In the genomic region with DNA sequence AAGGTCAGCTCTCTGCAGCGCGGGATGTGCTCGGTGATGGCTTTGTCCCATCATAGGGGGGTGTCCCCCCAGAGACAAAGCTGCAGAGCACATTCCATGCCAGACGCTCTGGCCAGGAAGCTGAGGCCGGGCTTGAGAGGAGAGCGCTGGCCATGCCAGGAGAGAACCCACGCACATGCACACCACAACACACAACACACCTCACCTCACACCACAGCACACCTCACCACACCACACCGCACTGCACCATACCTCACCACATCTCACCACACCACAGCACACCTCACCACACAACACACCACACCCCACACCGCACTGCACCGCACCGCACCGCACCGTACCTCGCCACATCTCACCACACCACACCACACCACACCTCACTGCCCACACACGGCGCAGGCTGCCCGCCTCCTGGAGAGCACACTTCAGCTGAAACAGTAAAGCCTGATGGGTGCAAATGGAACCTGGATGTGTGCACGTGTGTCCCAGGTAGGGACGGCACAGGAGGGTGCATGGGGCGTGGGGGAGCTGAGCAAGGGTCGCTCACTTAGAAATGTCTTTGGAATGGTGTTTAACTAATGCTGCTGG, we compare ENCODE assay signal across 26 cellular contexts. TPM values are rescaled to one million over a fixed set of nuclear protein-coding genes. Genes with fewer than 3 reads are reported as not detected.
DNase-seq lines count a peak whose midpoint lies in the region; ATAC-seq and TF ChIP-seq lines count a peak whose summit lies in the region.
"Had no signal": no experiment of that assay in that cellular context is flagged by ENCODE, and none has a peak within 500 bp of the region (broad histone marks: within the 10 kb centered on the region; RNA-seq: fewer than 3 reads in every experiment).

No MANE protein-coding gene starts in this region.

- H2AK5ac ChIP-seq in H9 (ENCODE audit: insufficient read length, low read length) (no peak overlapping the region), neuronal stem cell (ENCODE audit: low read depth, low read length) (no peak overlapping the region)

- no peak overlapping the region for H3K9ac ChIP-seq in H9 (ENCODE audit: extremely low read depth, insufficient read length, low read length)
- peak overlapping the region; percentile 86 for H3K9ac ChIP-seq in neuronal stem cell (ENCODE audit: low read depth, low read length, poor library complexity)
- H3K9ac ChIP-seq: SK-N-SH had no signal

- TF ChIP-seq CTCF in CD14-positive monocyte (IDR thresholded peaks at IDR 0.05) (no peak), H9 (conservative IDR thresholded peaks at IDR 0.05) (no peak), coronary artery (IDR thresholded peaks at IDR 0.05) (no peak)

- no peak overlapping the region for H3K4me3 Mint-ChIP-seq in CD14-positive monocyte
- peak overlapping the region in 1 of 2 experiments; percentile 15; a peak in 1 of 5 replicates for H3K4me3 Mint-ChIP-seq in H9
- H3K4me3 Mint-ChIP-seq: activated CD4-positive, alpha-beta T cell treated with anti-CD3 and anti-CD28 coated beads for 36 hours; activated CD8-positive, alpha-beta T cell treated with anti-CD3 and anti-CD28 coated beads, Interleukin-2, amount 10 ng/mL, durations not matched to agents 7 days and 5 days; T-helper 1 cell treated with Interleukin-12 subunit alpha and Interleukin-12 subunit beta and Interleukin-4 antibody, amounts not matched to agents 30 μg/mL and 1 μg/mL, for 36 hours had no signal

- H4K91ac ChIP-seq in H9 (ENCODE audit: insufficient read length, low read depth, low read length) (no peak overlapping the region), neuronal stem cell (ENCODE audit: low read depth, low read length, poor library complexity) (no peak overlapping the region)

- H3K18ac ChIP-seq in H9 (ENCODE audit: insufficient read length, low read depth, low read length) (no peak overlapping the region), neuronal stem cell (ENCODE audit: low read length) (no peak overlapping the region)

- DNase-seq in CD14-positive monocyte (ENCODE audit: low spot score), result no peak
- no peak for DNase-seq in H9
- peak; percentile 66 for DNase-seq in coronary artery (ENCODE audit: low spot score)
- no peak for DNase-seq in neuronal stem cell (ENCODE audit: low spot score)
- DNase-seq in kidney tubule cell (ENCODE audit: low spot score), result no peak
- DNase-seq in superior temporal gyrus (ENCODE audit: extremely low spot score), result no peak
- no peak for DNase-seq in NCI-H774 (lab: John Stamatoyannopoulos, UW)
- DNase-seq: activated CD4-positive, alpha-beta T cell treated with anti-CD3 and anti-CD28 coated beads for 36 hours; activated CD8-positive, alpha-beta T cell treated with anti-CD3 and anti-CD28 coated beads, Interleukin-2, amount 10 ng/mL, durations not matched to agents 7 days and 5 days; activated T-cell treated with anti-CD3 and anti-CD28 coated beads for 4 hours; cerebellar nuclear complex; DMS79; GF-D8; KG1; MM.1S; NCI-H1417 treated with DMSO at 0.1 percent for 48 hours; NCI-H345; stimulated activated CD4-positive, alpha-beta T cell treated with anti-CD3 and anti-CD28 coated beads, Interleukin-1b, Interleukin-23, amount 100 ng/mL, for 48 hours had no signal

- peaks cover 0 to 2% (median 0%) of the 10 kb centered on the region in 3 donors for H3K27me3 Mint-ChIP-seq in CD14-positive monocyte (ENCODE audit: low read depth in 3 of 3)
- H3K27me3 Mint-ChIP-seq in H9 (ENCODE audit: low read depth), result peaks cover 1% of the 10 kb centered on the region; the same call in 1 of the 2 replicates
- H3K27me3 Mint-ChIP-seq: activated CD4-positive, alpha-beta T cell treated with anti-CD3 and anti-CD28 coated beads for 36 hours had no signal

- no peaks in the 10 kb centered on the region for H4K20me1 ChIP-seq in H9 (ENCODE audit: control insufficient read depth, insufficient read depth, insufficient read length)

- H2BK5ac ChIP-seq in H9 (ENCODE audit: insufficient read length, low read length) (no peak overlapping the region), neuronal stem cell (ENCODE audit: low read length) (no peak overlapping the region)

- no peaks in the 10 kb centered on the region for H3K27me3 ChIP-seq in H9 (ENCODE audit: insufficient read depth, low read length)
- no peaks in the 10 kb centered on the region for H3K27me3 ChIP-seq in neuronal stem cell (ENCODE audit: control insufficient read depth in 3 of 3, insufficient read depth in 3 of 3, low read depth in 1 of 3, low read length in 3 of 3)
- H3K27me3 ChIP-seq: BLaER1 treated with 17β-estradiol and CSF1 and Interleukin-3, amounts not matched to agents 10 nM and 100 nM; suprapubic skin had no signal

- intact Hi-C loops in CD14-positive monocyte (cut with micrococcal nuclease), result no loop called here

- H3K4me2 ChIP-seq in H9 (ENCODE audit: insufficient read depth, insufficient read length, low read length) (no peak overlapping the region), neuronal stem cell (ENCODE audit: insufficient read depth, low read length, poor library complexity, severe bottlenecking) (no peak overlapping the region)
- H3K4me2 ChIP-seq: SK-N-SH had no signal

- no peak overlapping the region for H2AFZ ChIP-seq in H9 (ENCODE audit: low read length)
- no peak overlapping the region for H2AFZ ChIP-seq in neuronal stem cell (ENCODE audit: low read length)

- H3K23ac ChIP-seq in H9 (ENCODE audit: insufficient read length, low read depth, low read length), result no peak overlapping the region
- peak overlapping the region; percentile 89 for H3K23ac ChIP-seq in neuronal stem cell (ENCODE audit: low read depth, low read length, poor library complexity)

- H2BK20ac ChIP-seq in H9 (ENCODE audit: low read depth, low read length, poor library complexity, severe bottlenecking), result no peak overlapping the region

- no peaks in the 10 kb centered on the region for H3K79me1 ChIP-seq in H9 (ENCODE audit: insufficient read depth, low read depth, low read length, poor library complexity, severe bottlenecking)
- peaks cover 3% of the 10 kb centered on the region for H3K79me1 ChIP-seq in neuronal stem cell (ENCODE audit: low read depth, low read length)

- peaks cover 17 to 32% of the 10 kb centered on the region in 2 donors for H3K36me3 ChIP-seq in neuronal stem cell (replicated peaks in 1 of 2; ENCODE audit: control insufficient read depth in 2 of 2, insufficient read depth in 2 of 2, low read length in 2 of 2)
- H3K36me3 ChIP-seq: prostate gland had no signal

- H3K27ac ChIP-seq in H9 (ENCODE audit: insufficient read length, low read depth, low read length) (no peak overlapping the region), coronary artery (no peak overlapping the region), neuronal stem cell (replicated peaks; ENCODE audit: low read length) (no peak overlapping the region)

- H3K9me3 ChIP-seq in H9 (ENCODE audit: control insufficient read depth, low read depth, low read length) (no peaks in the 10 kb centered on the region), neuronal stem cell (replicated peaks in 1 of 2; ENCODE audit: control insufficient read depth in 2 of 2, insufficient read depth in 1 of 2, low read depth in 1 of 2, low read length in 2 of 2) (no peaks in the 10 kb centered on the region)
- H3K9me3 ChIP-seq: BLaER1 treated with 17β-estradiol and CSF1 and Interleukin-3, amounts not matched to agents 10 nM and 100 nM; Caco-2; prostate gland; SK-N-SH; suprapubic skin had no signal

- no peak overlapping the region for H3K56ac ChIP-seq in H9 (ENCODE audit: insufficient read length, low read depth, low read length)

- H3K4me1 Mint-ChIP-seq in CD14-positive monocyte (peaks cover 18% of the 10 kb centered on the region), H9 (peaks cover 0 to 3% of the 10 kb centered on the region in 2 experiments; a peak in 1 of 4 replicates)

- no peak overlapping the region for H3T11ph ChIP-seq in H9 (ENCODE audit: low read length)

- peaks cover 37 to 61% of the 10 kb centered on the region in 2 donors for H3K36me3 Mint-ChIP-seq in CD14-positive monocyte
- H3K36me3 Mint-ChIP-seq in H9 (ENCODE audit: insufficient read depth in 1 of 3, low read depth in 3 of 3), result peaks cover 6 to 9% (median 7%) of the 10 kb centered on the region in 3 experiments; a peak in 5 of 7 replicates
- H3K36me3 Mint-ChIP-seq: activated naive CD4-positive, alpha-beta T cell treated with anti-CD3 and anti-CD28 coated beads, Interleukin-2, amount 50 U/mL, for 72 hours had no signal

- no peak overlapping the region for H3K14ac ChIP-seq in H9 (ENCODE audit: insufficient read depth, low read length)
- H3K14ac ChIP-seq in neuronal stem cell (ENCODE audit: low read length), result peak overlapping the region; percentile 82

- H3K4me1 ChIP-seq in H9 (ENCODE audit: insufficient read depth, low read length) (no peaks in the 10 kb centered on the region), neuronal stem cell (ENCODE audit: control insufficient read depth in 2 of 2, insufficient read depth in 1 of 2, low read depth in 1 of 2, low read length in 2 of 2) (no peaks in the 10 kb centered on the region)
- H3K4me1 ChIP-seq: prostate gland had no signal

- no peak overlapping the region for H2BK12ac ChIP-seq in H9 (ENCODE audit: insufficient read length, low read depth, low read length)
- H2BK12ac ChIP-seq in neuronal stem cell (ENCODE audit: low read length), result peak overlapping the region; percentile 94

- H3K9me3 Mint-ChIP-seq in CD14-positive monocyte (peaks cover 0 to 2% (median 0%) of the 10 kb centered on the region in 7 donors), H9 (no peaks in the 10 kb centered on the region; a peak in 1 of 5 replicates)
- H3K9me3 Mint-ChIP-seq: activated naive CD4-positive, alpha-beta T cell treated with anti-CD3 and anti-CD28 coated beads, Interleukin-2, amount 50 U/mL, for 72 hours; T-helper 1 cell treated with Interleukin-12 subunit alpha and Interleukin-12 subunit beta and Interleukin-4 antibody, amounts not matched to agents 30 μg/mL and 1 μg/mL, for 36 hours had no signal

- no peak for ATAC-seq in GM21576 (IDR thresholded peaks at IDR 0.05; ENCODE audit: unreplicated experiment)
- ATAC-seq: activated CD4-positive, alpha-beta T cell treated with anti-CD3 and anti-CD28 coated beads for 36 hours; activated CD8-positive, alpha-beta T cell treated with anti-CD3 and anti-CD28 coated beads, Interleukin-2, amount 10 ng/mL, durations not matched to agents 7 days and 5 days had no signal

- H3K23me2 ChIP-seq in H9 (ENCODE audit: insufficient read length, low read depth, low read length, poor library complexity, severe bottlenecking), result no peaks in the 10 kb centered on the region

- H2BK120ac ChIP-seq in H9 (ENCODE audit: low read depth, low read length, poor library complexity, severe bottlenecking) (no peak overlapping the region), neuronal stem cell (ENCODE audit: low read depth, low read length) (no peak overlapping the region)

- H2BK15ac ChIP-seq in H9 (ENCODE audit: low read depth, low read length) (no peak overlapping the region), neuronal stem cell (ENCODE audit: low read length) (no peak overlapping the region)

- WGBS in H9 (ENCODE audit: extremely low coverage, insufficient read length, low lambda C conversion rate), result 100% methylated on average over 4 of the region's 21 CpGs
- 100% methylated on average over 6 of the region's 21 CpGs; no CpG with 5 or more reads in 1 of the 2 donors for WGBS in neuronal stem cell (ENCODE audit: extremely low coverage in 2 of 2, insufficient read length in 2 of 2, insufficient replicate concordance in 1 of 2), 2 donors

- H4K5ac ChIP-seq in H9 (ENCODE audit: insufficient read length, low read depth, low read length), result no peak overlapping the region

- H3K4me3 ChIP-seq in coronary artery (no peak overlapping the region), neuronal stem cell (ENCODE audit: low read length in 2 of 2) (peak overlapping the region in 1 of 2 donors; percentile 72)
- H3K4me3 ChIP-seq: BLaER1 treated with 17β-estradiol and CSF1 and Interleukin-3, amounts not matched to agents 10 nM and 100 nM; prostate gland; suprapubic skin had no signal

- H4K8ac ChIP-seq in H9 (replicated peaks; ENCODE audit: insufficient read length, low read depth, low read length) (no peak overlapping the region), neuronal stem cell (ENCODE audit: low read depth, low read length) (peak overlapping the region; percentile 65)

- no peak overlapping the region for H3K4ac ChIP-seq in H9 (ENCODE audit: low read depth, low read length)
- H3K4ac ChIP-seq in neuronal stem cell (ENCODE audit: low read length), result no peak overlapping the region

- H3K79me2 ChIP-seq in H9 (ENCODE audit: insufficient read depth, low read length), result no peaks in the 10 kb centered on the region

- H3K27ac Mint-ChIP-seq in CD14-positive monocyte (peak overlapping the region in 4 of 7 donors; percentile 18 to 85 (median 46)), H9 (peak overlapping the region in 2 of 3 experiments; percentile 89 to 92; a peak in 2 of 7 replicates)
- H3K27ac Mint-ChIP-seq: activated CD4-positive, alpha-beta T cell treated with anti-CD3 and anti-CD28 coated beads for 36 hours; activated CD8-positive, alpha-beta T cell treated with anti-CD3 and anti-CD28 coated beads, Interleukin-2, amount 10 ng/mL, durations not matched to agents 7 days and 5 days; T-helper 1 cell treated with Interleukin-12 subunit alpha and Interleukin-12 subunit beta and Interleukin-4 antibody, amounts not matched to agents 30 μg/mL and 1 μg/mL, for 36 hours had no signal

RNA-seq across cellular contexts. Expression of a gene that starts 10.8 kb away (rescaled TPM):
- under 1 TPM; 0.43 to 0.83 TPM for polyA plus RNA-seq in CD14-positive monocyte
- total RNA-seq in H9 (2021), result 29.0 and 29.8 TPM in 2 replicates
- 21.5 TPM for polyA plus RNA-seq in neuronal stem cell (2013, experiment 1 of 2)
- 21.0 TPM for polyA plus RNA-seq in neuronal stem cell (2013, experiment 2 of 2)
